In the genomic region with DNA sequence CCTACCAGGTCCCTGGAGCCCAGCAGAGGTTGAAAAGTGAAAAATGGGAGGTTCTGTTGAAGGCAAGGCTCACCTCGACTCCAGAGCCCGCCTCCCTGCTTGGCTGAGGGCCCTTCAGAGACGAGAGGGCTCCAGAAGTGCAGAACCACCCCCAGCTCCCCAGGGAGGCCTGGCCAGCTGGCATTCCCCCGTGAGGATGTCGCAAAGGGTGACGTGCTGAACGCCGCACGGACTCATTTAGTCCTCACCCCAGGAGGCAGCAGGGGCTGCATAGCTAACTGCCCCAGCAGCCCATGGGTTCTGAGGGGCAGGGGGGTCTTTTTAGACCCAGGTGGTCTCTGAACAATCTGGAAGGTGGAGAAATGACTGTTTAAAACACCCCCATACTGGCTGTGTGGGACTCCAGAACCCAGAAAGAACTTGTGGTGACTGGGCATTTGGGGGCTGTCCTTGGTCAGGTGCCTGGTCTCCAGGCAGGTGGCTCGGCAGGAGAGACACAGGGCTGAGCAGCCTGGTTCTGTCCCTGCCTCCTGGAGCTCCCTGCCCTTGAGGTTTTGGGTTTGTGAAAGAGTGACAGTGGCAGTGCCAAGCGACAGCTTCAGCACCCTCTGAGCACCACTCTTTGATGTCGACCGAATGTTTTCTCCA, we compare ENCODE assay signal across 10 cellular contexts. TPM values are rescaled to one million over a fixed set of nuclear protein-coding genes. Genes with fewer than 3 reads are reported as not detected.
DNase-seq lines count a peak whose midpoint lies in the region; ATAC-seq and TF ChIP-seq lines count a peak whose summit lies in the region.
"Had no signal": no experiment of that assay in that cellular context is flagged by ENCODE, and none has a peak within 500 bp of the region (broad histone marks: within the 10 kb centered on the region; RNA-seq: fewer than 3 reads in every experiment).

No MANE protein-coding gene starts in this region.

- H3K36me3 ChIP-seq in A673 (ENCODE audit: insufficient read depth, low read length, poor library complexity, severe bottlenecking): peaks cover 57% of the 10 kb centered on the region
- H3K36me3 ChIP-seq in Karpas-422 (ENCODE audit: insufficient read depth, low read length): peaks cover 32% of the 10 kb centered on the region
- H3K36me3 ChIP-seq in MM.1S (replicated peaks; ENCODE audit: insufficient read depth, low read length): no peaks in the 10 kb centered on the region
- H3K36me3 ChIP-seq: ovary had no signal

- no peak overlapping the region for H3K4me3 Mint-ChIP-seq in activated CD8-positive, alpha-beta T cell treated with anti-CD3 and anti-CD28 coated beads, Interleukin-2, amount 10 ng/mL, durations not matched to agents 7 days and 5 days

- no peaks in the 10 kb centered on the region for H3K9me3 Mint-ChIP-seq in activated CD8-positive, alpha-beta T cell treated with anti-CD3 and anti-CD28 coated beads, Interleukin-2, amount 10 ng/mL, durations not matched to agents 7 days and 5 days (ENCODE audit: insufficient read depth)

- H3K9me3 ChIP-seq in A673 (ENCODE audit: low read depth, low read length, poor library complexity, severe bottlenecking) (no peaks in the 10 kb centered on the region), Karpas-422 (ENCODE audit: low read length) (no peaks in the 10 kb centered on the region), MM.1S (replicated peaks; ENCODE audit: insufficient read depth, low read length) (no peaks in the 10 kb centered on the region)
- H3K9me3 ChIP-seq: ovary had no signal

- H2AFZ ChIP-seq in Karpas-422 (ENCODE audit: low read length): no peak overlapping the region
- no peak overlapping the region for H2AFZ ChIP-seq in MM.1S (ENCODE audit: low read length)

- H3K9ac ChIP-seq in Karpas-422 (ENCODE audit: low read length) (peak overlapping the region; percentile 45; the same call in 1 of the 2 replicates), MM.1S (ENCODE audit: low read length) (no peak overlapping the region)

- H3F3A ChIP-seq in MM.1S (ENCODE audit: insufficient read depth, low read length): no peaks in the 10 kb centered on the region

- H3K27ac ChIP-seq in A673 (ENCODE audit: low read depth, low read length, poor library complexity, severe bottlenecking) (peak overlapping the region; percentile 74), Karpas-422 (ENCODE audit: low read length) (peak overlapping the region; percentile 75), cingulate gyrus (ENCODE audit: low read depth, low read length) (peak overlapping the region; percentile 39), MM.1S (ENCODE audit: low read length) (no peak overlapping the region)
- H3K27ac ChIP-seq: C4-2B had no signal

- H3K4me1 ChIP-seq in A673 (ENCODE audit: insufficient read depth, low read length, poor library complexity, severe bottlenecking): peaks cover 13% of the 10 kb centered on the region
- peaks cover 56% of the 10 kb centered on the region for H3K4me1 ChIP-seq in Karpas-422 (ENCODE audit: low read length)
- H3K4me1 ChIP-seq in MM.1S (ENCODE audit: low read length): no peaks in the 10 kb centered on the region

- H3K27ac Mint-ChIP-seq in activated CD8-positive, alpha-beta T cell treated with anti-CD3 and anti-CD28 coated beads, Interleukin-2, amount 10 ng/mL, durations not matched to agents 7 days and 5 days: no peak overlapping the region

- CTCF ChIA-PET in A673 (lab: Charles Lee): no interaction called here
- CTCF ChIA-PET in activated CD8-positive, alpha-beta T cell treated with anti-CD3 and anti-CD28 coated beads, Interleukin-2, amount 10 ng/mL, durations not matched to agents 7 days and 5 days (lab: Charles Lee): interaction anchor here (1.2 kb wide), 1 partner anchor 17 kb away, joined by 3 read pairs; no protein-coding TSS in a partner anchor

- peaks cover 6% of the 10 kb centered on the region; the same call in 1 of the 2 replicates for H3K79me2 ChIP-seq in Karpas-422 (ENCODE audit: low read length)
- H3K79me2 ChIP-seq in MM.1S (ENCODE audit: low read length): no peaks in the 10 kb centered on the region

- POLR2A ChIA-PET in A673 (lab: Charles Lee; ENCODE audit: low non-redundant PET): interaction anchor here (0.6 kb wide), 3 partner anchors 41 to 471 kb away, joined by 3 to 12 read pairs (median 7); no protein-coding TSS in a partner anchor
- POLR2A ChIA-PET in activated CD8-positive, alpha-beta T cell treated with anti-CD3 and anti-CD28 coated beads, Interleukin-2, amount 10 ng/mL, durations not matched to agents 7 days and 5 days (lab: Charles Lee): interaction anchor here (0.7 kb wide), 1 partner anchor 297 kb away, joined by 3 read pairs; no protein-coding TSS in a partner anchor

- no TSS peak for BruUV-seq in A673 (replicated peaks; lab: Mats Ljungman, UMichigan)

- DNase-seq in A673 (ENCODE audit: low spot score) (peak; percentile 70), Karpas-422 (peak; percentile 86), middle frontal gyrus (ENCODE audit: extremely low spot score, low spot score) (no peak), MM.1S (no peak)
- no peak for DNase-seq in effector CD4-positive, alpha-beta T cell
- DNase-seq in activated CD8-positive, alpha-beta T cell treated with anti-CD3 and anti-CD28 coated beads, Interleukin-2, amount 10 ng/mL, durations not matched to agents 7 days and 5 days: no peak

- intact Hi-C loops in A673 (cut with micrococcal nuclease; ENCODE audit: unreplicated experiment): no loop called here

- H3K36me3 Mint-ChIP-seq in activated CD8-positive, alpha-beta T cell treated with anti-CD3 and anti-CD28 coated beads, Interleukin-2, amount 10 ng/mL, durations not matched to agents 7 days and 5 days (ENCODE audit: low read depth): peaks cover 35% of the 10 kb centered on the region

- H3K9me2 ChIP-seq in Karpas-422 (replicated peaks; ENCODE audit: insufficient read depth, low read length) (no peaks in the 10 kb centered on the region), MM.1S (replicated peaks; ENCODE audit: insufficient read depth, low read length) (no peaks in the 10 kb centered on the region)

- peak; percentile 74 for ATAC-seq in GM19452 (IDR thresholded peaks at IDR 0.05; ENCODE audit: unreplicated experiment)
- ATAC-seq in activated CD8-positive, alpha-beta T cell treated with anti-CD3 and anti-CD28 coated beads, Interleukin-2, amount 10 ng/mL, durations not matched to agents 7 days and 5 days: no peak

- H3K4me2 ChIP-seq in Karpas-422 (ENCODE audit: low read depth, low read length, poor library complexity, severe bottlenecking) (peak overlapping the region; percentile 26), MM.1S (ENCODE audit: low read depth, low read length) (no peak overlapping the region)

- H3K27me3 ChIP-seq in A673 (replicated peaks; ENCODE audit: insufficient read depth, low read depth, low read length, poor library complexity) (no peaks in the 10 kb centered on the region), Karpas-422 (ENCODE audit: low read length) (no peaks in the 10 kb centered on the region), MM.1S (replicated peaks; ENCODE audit: insufficient read depth, low read length) (no peaks in the 10 kb centered on the region)
- H3K27me3 ChIP-seq: ovary had no signal

- no peaks in the 10 kb centered on the region for H3K27me3 Mint-ChIP-seq in activated CD8-positive, alpha-beta T cell treated with anti-CD3 and anti-CD28 coated beads, Interleukin-2, amount 10 ng/mL, durations not matched to agents 7 days and 5 days (ENCODE audit: low read depth)

- TF ChIP-seq CTCF in A673 (conservative IDR thresholded peaks at IDR 0.05; ENCODE audit: low read depth, low read length): no peak
- TF ChIP-seq CTCF in MM.1S (IDR thresholded peaks at IDR 0.05; ENCODE audit: low read length): no peak

- no peaks in the 10 kb centered on the region for H3K4me1 Mint-ChIP-seq in activated CD8-positive, alpha-beta T cell treated with anti-CD3 and anti-CD28 coated beads, Interleukin-2, amount 10 ng/mL, durations not matched to agents 7 days and 5 days (ENCODE audit: low read depth)

- H4K20me1 ChIP-seq in Karpas-422 (ENCODE audit: insufficient read depth, low read depth, low read length) (no peaks in the 10 kb centered on the region), MM.1S (ENCODE audit: insufficient read depth, low read length) (no peaks in the 10 kb centered on the region)

- H3K4me3 ChIP-seq in A673 (ENCODE audit: low read depth, low read length, poor library complexity, severe bottlenecking) (no peak overlapping the region), Karpas-422 (ENCODE audit: low read length) (no peak overlapping the region), MM.1S (ENCODE audit: low read length) (no peak overlapping the region)
- H3K4me3 ChIP-seq: ovary had no signal

RNA-seq across cellular contexts. Expression of gene ANAPC7, which starts 32.0 kb away (rescaled TPM):
- total RNA-seq in A673 (2021): 141 and 144 TPM in 2 replicates
- 42.3 and 62.1 TPM in 2 replicates for total RNA-seq in Karpas-422 (2014; rRNA removed; shearing (Covaris generic); ENCODE audit: low replicate concordance)
- total RNA-seq in activated CD8-positive, alpha-beta T cell treated with anti-CD3 and anti-CD28 coated beads, Interleukin-2, amount 10 ng/mL, durations not matched to agents 7 days and 5 days: 10 to 100 TPM; 53.0 to 64.3 TPM

Comparison
In these comparisons a context has a peak if more than half of its experiments do, and no peak if none do; other contexts are left out.
1. DNase-seq: peak in A673 (single experiment) and Karpas-422 (single experiment); none in effector CD4-positive, alpha-beta T cell (single experiment), middle frontal gyrus (single experiment), MM.1S (single experiment) and activated CD8-positive, alpha-beta T cell treated with anti-CD3 and anti-CD28 coated beads, Interleukin-2, amount 10 ng/mL, durations not matched to agents 7 days and 5 days (single experiment).